18 cellular contexts compared by ENCODE assay signal in genomic region chr9:24381205-24381604, GRCh38.
DNase-seq lines count a peak whose midpoint lies in the region; ATAC-seq and TF ChIP-seq lines count a peak whose summit lies in the region.
"Had no signal": no experiment of that assay in that cellular context is flagged by ENCODE, and none has a peak within 500 bp of the region (broad histone marks: within the 10 kb centered on the region; RNA-seq: fewer than 3 reads in every experiment).

No MANE protein-coding gene starts in this region.

- peaks cover 14% of the 10 kb centered on the region for H3K4me1 ChIP-seq in GM23338 (ENCODE audit: insufficient read depth)
- H3K4me1 ChIP-seq in prostate gland (replicated peaks) = no peaks in the 10 kb centered on the region
- H3K4me1 ChIP-seq in right atrium auricular region = no peaks in the 10 kb centered on the region
- H3K4me1 ChIP-seq: BLaER1 had no signal

- H3K36me3 ChIP-seq in GM23338 (ENCODE audit: insufficient read depth) (peaks cover 4% of the 10 kb centered on the region; the same call in 1 of the 2 replicates), prostate gland (no peaks in the 10 kb centered on the region), right atrium auricular region (no peaks in the 10 kb centered on the region)
- H3K36me3 ChIP-seq: BLaER1 had no signal

- H3K4me3 ChIP-seq in GM23338 (no peak overlapping the region), prostate gland (no peak overlapping the region), right atrium auricular region (no peak overlapping the region), dorsolateral prefrontal cortex (no peak overlapping the region)
- H3K4me3 ChIP-seq: BLaER1, GM12878 had no signal

- H3K9me3 ChIP-seq in prostate gland (no peaks in the 10 kb centered on the region), right atrium auricular region (peaks cover 0 to under 1% of the 10 kb centered on the region in 2 donors)

- H4K20me1 ChIP-seq in GM23338 (replicated peaks; ENCODE audit: insufficient read depth) = no peaks in the 10 kb centered on the region
- H4K20me1 ChIP-seq: BLaER1 had no signal

- ATAC-seq in GM23338 = no peak
- ATAC-seq: GM12878 had no signal

- H3K79me2 ChIP-seq in GM23338 (replicated peaks; ENCODE audit: insufficient read depth) = no peaks in the 10 kb centered on the region

- H3K9me2 ChIP-seq in GM23338 (ENCODE audit: insufficient read depth) = 0 out of 2 replicates have a peak, but pooled peaks cover 6% of the 10 kb centered on the region

- H3K27ac ChIP-seq in GM23338 (ENCODE audit: low read depth) (no peak overlapping the region), VCaP (peak overlapping the region; percentile 98), prostate gland (peak overlapping the region; percentile 2 to 73), right atrium auricular region (no peak overlapping the region), dorsolateral prefrontal cortex (no peak overlapping the region)
- H3K27ac ChIP-seq: BLaER1 had no signal

- no peaks in the 10 kb centered on the region for H3K27me3 Mint-ChIP-seq in GM23338 (ENCODE audit: insufficient read depth, low read depth, poor library complexity)
- H3K27me3 Mint-ChIP-seq: B cell; CD4-positive, alpha-beta T cell; CD8-positive, alpha-beta memory T cell had no signal

- H3K4me2 ChIP-seq in GM23338 = peak overlapping the region; percentile 45; the same call in 1 of the 2 replicates
- H3K4me2 ChIP-seq: BLaER1 had no signal

- no peaks in the 10 kb centered on the region for H3K27me3 ChIP-seq in GM23338 (ENCODE audit: insufficient read depth)
- H3K27me3 ChIP-seq in prostate gland (replicated peaks; ENCODE audit: insufficient read depth) = no peaks in the 10 kb centered on the region
- no peaks in the 10 kb centered on the region for H3K27me3 ChIP-seq in right atrium auricular region
- H3K27me3 ChIP-seq in dorsolateral prefrontal cortex = no peaks in the 10 kb centered on the region
- H3K27me3 ChIP-seq: BLaER1 had no signal

- intact Hi-C loops in prostate gland (cut with DNase I) = no loop called here
- intact Hi-C loops in dorsolateral prefrontal cortex (cut with DNase I) = no loop called here

- no peak overlapping the region for H3K4me3 Mint-ChIP-seq in GM23338
- H3K4me3 Mint-ChIP-seq: B cell; CD14-positive monocyte; CD4-positive, alpha-beta T cell; CD8-positive, alpha-beta memory T cell had no signal

- peaks cover 19% of the 10 kb centered on the region for H3K9me3 Mint-ChIP-seq in GM23338

- no peak overlapping the region for H3K27ac Mint-ChIP-seq in GM23338
- H3K27ac Mint-ChIP-seq: B cell; CD14-positive monocyte; CD4-positive, alpha-beta T cell; CD8-positive, alpha-beta memory T cell had no signal

- TF ChIP-seq CTCF in GM23338 (conservative IDR thresholded peaks at IDR 0.05; ENCODE audit: low read depth in 2 of 2) (no peak), VCaP (conservative IDR thresholded peaks at IDR 0.05) (no peak), prostate gland (IDR thresholded peaks at IDR 0.05) (no peak), right atrium auricular region (IDR thresholded peaks at IDR 0.05) (no peak), dorsolateral prefrontal cortex (IDR thresholded peaks at IDR 0.05 in 54 of 56, conservative IDR thresholded peaks at IDR 0.05 in 2 of 56; ENCODE audit: low read depth in 1 of 56, partially characterized antibody in 56 of 56) (no peak)

- peak overlapping the region; percentile 70 for H2AFZ ChIP-seq in GM23338

- H3K4me1 Mint-ChIP-seq in GM23338 = peaks cover 17% of the 10 kb centered on the region; the same call in 2 of the 3 replicates
- H3K4me1 Mint-ChIP-seq: B cell; CD14-positive monocyte; CD8-positive, alpha-beta memory T cell had no signal

- H3K36me3 Mint-ChIP-seq in GM23338 (ENCODE audit: low read depth) = peaks cover 24% of the 10 kb centered on the region; the same call in 2 of the 3 replicates
- H3K36me3 Mint-ChIP-seq: CD14-positive monocyte had no signal

- DNase-seq in GM23338 (ENCODE audit: low spot score) (no peak), prostate gland (ENCODE audit: low spot score) (peak; percentile 65), GM19238 (ENCODE audit: insufficient read length, low spot score) (no peak), right atrium auricular region (ENCODE audit: low spot score) (no peak), dorsolateral prefrontal cortex (no peak)
- DNase-seq: CD4-positive, alpha-beta T cell; CD8-positive, alpha-beta memory T cell; DMS 273 treated with DMSO at 0.1 percent for 48 hours; DMS79; EL; GDM1; H7; HCEC 1CT had no signal

- no peaks in the 10 kb centered on the region for H3F3A ChIP-seq in GM23338 (replicated peaks; ENCODE audit: low read depth)

- no peak for TF ChIP-seq POLR2A in prostate gland (IDR thresholded peaks at IDR 0.05)

- WGBS in prostate gland = 0% methylated on average over 1 of the region's 1 CpG

TF ChIP-seq in GM23338, 12 proteins besides CTCF, POLR2A, EP300 and RAD21 (continues in another document):
- TF ChIP-seq ETS1 (IDR thresholded peaks at IDR 0.05) (no peak), ZNF114 (CRISPR knock-in tag; IDR thresholded peaks at IDR 0.05) (no peak), REST (IDR thresholded peaks at IDR 0.05; ENCODE audit: unreplicated experiment) (no peak), CREB1 (CRISPR knock-in tag; IDR thresholded peaks at IDR 0.05; ENCODE audit: low read depth) (no peak), JUNB (IDR thresholded peaks at IDR 0.05; ENCODE audit: unreplicated experiment) (no peak), EZH2 (IDR thresholded peaks at IDR 0.05; ENCODE audit: low read depth, unreplicated experiment) (no peak), ZNF331 (CRISPR knock-in tag; IDR thresholded peaks at IDR 0.05; ENCODE audit: low read depth) (no peak), POLR2AphosphoS5 (IDR thresholded peaks at IDR 0.05; ENCODE audit: low read depth) (no peak), STAT1 (IDR thresholded peaks at IDR 0.05; ENCODE audit: unreplicated experiment) (no peak), EZH2phosphoT487 (IDR thresholded peaks at IDR 0.05; ENCODE audit: unreplicated experiment) (no peak), NANOG (IDR thresholded peaks at IDR 0.05; ENCODE audit: borderline replicate concordance) (no peak)

Comparison
In these comparisons a context has a peak if more than half of its experiments do, and no peak if none do; other contexts are left out.
1. H3K27ac ChIP-seq: peak in VCaP (single experiment) and prostate gland (2 of 2); none in GM23338 (single experiment), right atrium auricular region (0 of 2) and dorsolateral prefrontal cortex (0 of 59).